In genomic region chr1:29249951-29250581, GRCh38 we compare ENCODE assay signal across 20 cellular contexts. TPM values are rescaled to one million over a fixed set of nuclear protein-coding genes. Genes with fewer than 3 reads are reported as not detected.
A peak's percentile ranks its signal among the peaks of the same experiment; 100 is the strongest.
DNase-seq lines count a peak whose midpoint lies in the region; ATAC-seq and TF ChIP-seq lines count a peak whose summit lies in the region.
"Had no signal": no experiment of that assay in that cellular context is flagged by ENCODE, and none has a peak within 500 bp of the region (broad histone marks: within the 10 kb centered on the region; RNA-seq: fewer than 3 reads in every experiment).

No MANE protein-coding gene starts in this region.

- H3K56ac ChIP-seq in IMR-90 (ENCODE audit: extremely low read depth, insufficient read depth, low read length): no peak overlapping the region

- H2AFZ ChIP-seq in IMR-90 (replicated peaks; ENCODE audit: low read length, poor library complexity) (no peak overlapping the region), mammary epithelial cell (ENCODE audit: low read depth, low read length) (no peak overlapping the region)

- H3K23ac ChIP-seq in IMR-90 (ENCODE audit: low read depth, low read length): no peak overlapping the region

- H3K14ac ChIP-seq in IMR-90 (replicated peaks; ENCODE audit: low read depth, low read length): no peak overlapping the region

- peak overlapping the region; percentile 78; the same call in 1 of the 2 replicates for H4K91ac ChIP-seq in IMR-90 (ENCODE audit: insufficient read depth, low read depth, low read length)

- no peak overlapping the region for H3K9ac ChIP-seq in IMR-90 (ENCODE audit: low read depth, low read length)
- H3K9ac ChIP-seq in mammary epithelial cell (ENCODE audit: insufficient read depth, low read length): no peak overlapping the region

- peak overlapping the region; percentile 30 for H2BK120ac ChIP-seq in IMR-90 (ENCODE audit: low read depth, low read length)

- H3K18ac ChIP-seq in IMR-90 (ENCODE audit: low read depth, low read length): no peak overlapping the region

- H2BK20ac ChIP-seq in IMR-90 (ENCODE audit: low read depth, low read length): peak overlapping the region; percentile 42; the same call in 1 of the 2 replicates

- H3K4me3 Mint-ChIP-seq in nephron: no peak overlapping the region
- H3K4me3 Mint-ChIP-seq: activated T-helper 1 cell treated with anti-CD3 and anti-CD28 coated beads, Interleukin-12 subunit alpha, Interleukin-12 subunit beta, Interleukin-2, Interleukin-4 antibody, amounts not matched to agents 30 ng/mL and 10 ng/mL and 1 ng/mL, durations not matched to agents 14 hours and 24 hours and 36 hours; CD4-positive, alpha-beta memory T cell; T-helper 2 cell treated with Interferon-gamma antibody and Interleukin-4, amounts not matched to agents 5 μg/mL and 100 μg/mL, for 36 hours had no signal

- H3K27ac ChIP-seq in IMR-90 (ENCODE audit: insufficient read depth, low read length) (no peak overlapping the region), mammary epithelial cell (ENCODE audit: insufficient read depth, low read depth, low read length) (peak overlapping the region; percentile 42), suprapubic skin (no peak overlapping the region)
- H3K27ac ChIP-seq: heart right ventricle, vagina had no signal

- H3K9me1 ChIP-seq in IMR-90 (ENCODE audit: insufficient read depth, low read length): peaks cover 7% of the 10 kb centered on the region

- BruUV-seq in IMR-90 (replicated peaks; lab: Mats Ljungman, UMichigan): no TSS peak
- BruUV-seq in mammary epithelial cell (replicated peaks; lab: Mats Ljungman, UMichigan): no TSS peak

- no peaks in the 10 kb centered on the region for H3K9me3 Mint-ChIP-seq in nephron
- H3K9me3 Mint-ChIP-seq: activated T-helper 1 cell treated with anti-CD3 and anti-CD28 coated beads, Interleukin-12 subunit alpha, Interleukin-12 subunit beta, Interleukin-2, Interleukin-4 antibody, amounts not matched to agents 30 ng/mL and 10 ng/mL and 1 ng/mL, durations not matched to agents 14 hours and 24 hours and 36 hours; CD4-positive, alpha-beta memory T cell; T-helper 2 cell treated with Interferon-gamma antibody and Interleukin-4, amounts not matched to agents 5 μg/mL and 100 μg/mL, for 36 hours had no signal

- H3K4ac ChIP-seq in IMR-90 (ENCODE audit: low read depth, low read length): no peak overlapping the region; the same call in 1 of the 2 replicates

- intact Hi-C loops in IMR-90 (cut with micrococcal nuclease) (loop anchor here (5.0 kb wide), 2 partner anchors 92 to 147 kb away; no protein-coding TSS in a partner anchor), mammary epithelial cell (cut with micrococcal nuclease) (no loop called here)

- no peak overlapping the region for H4K5ac ChIP-seq in IMR-90 (ENCODE audit: low read depth, low read length)

- TF ChIP-seq CTCF in IMR-90 (conservative IDR thresholded peaks at IDR 0.05; ENCODE audit: low read depth, low read length): no peak
- TF ChIP-seq CTCF in mammary epithelial cell (conservative IDR thresholded peaks at IDR 0.05 in 1 of 2, IDR thresholded peaks at IDR 0.05 in 1 of 2; ENCODE audit: extremely low read depth in 1 of 2, insufficient read depth in 1 of 2, low read depth in 1 of 2, low read length in 2 of 2): no peak
- TF ChIP-seq CTCF in nephron (IDR thresholded peaks at IDR 0.05; ENCODE audit: unreplicated experiment in 3 of 3): no peak
- TF ChIP-seq CTCF in suprapubic skin (IDR thresholded peaks at IDR 0.05): no peak

- peaks cover 12% of the 10 kb centered on the region for H3K27me3 Mint-ChIP-seq in nephron (ENCODE audit: low read depth)

- no peak for TF ChIP-seq RAD21 in IMR-90 (IDR thresholded peaks at IDR 0.05; ENCODE audit: low read length)

- POLR2A ChIA-PET in IMR-90 (lab: Charles Lee; ENCODE audit: unreplicated experiment): no interaction called here

- TF ChIP-seq EP300 in suprapubic skin (IDR thresholded peaks at IDR 0.05): no peak

- in situ Hi-C loops in IMR-90 (cut with MboI; ENCODE audit: low sequenced_read_pairs): loop anchor here (10.0 kb wide), 5 partner anchors 135 to 1135 kb away; no protein-coding TSS in a partner anchor
- in situ Hi-C loops in mammary epithelial cell (cut with MboI; ENCODE audit: low sequenced_read_pairs in 2 of 2): loop anchor here (25.0 kb wide), 4 partner anchors 212 to 1462 kb away; partner anchors contain the start of gene MATN1 (in 1 of the 2)

- no peak overlapping the region for H2AK9ac ChIP-seq in IMR-90 (replicated peaks; ENCODE audit: low read depth, low read length, poor library complexity)

- H3K27me3 ChIP-seq in IMR-90 (ENCODE audit: control insufficient read depth, insufficient read depth, low read length) (no peaks in the 10 kb centered on the region), mammary epithelial cell (ENCODE audit: insufficient read depth, low read length) (no peaks in the 10 kb centered on the region), suprapubic skin (no peaks in the 10 kb centered on the region)
- H3K27me3 ChIP-seq: heart right ventricle, vagina had no signal

- peaks cover 5% of the 10 kb centered on the region for H3K4me1 ChIP-seq in IMR-90 (ENCODE audit: control insufficient read depth, insufficient read depth, low read length)
- H3K4me1 ChIP-seq in mammary epithelial cell (ENCODE audit: insufficient read depth, low read length): peaks cover 23% of the 10 kb centered on the region
- no peaks in the 10 kb centered on the region for H3K4me1 ChIP-seq in suprapubic skin
- H3K4me1 ChIP-seq: heart right ventricle, vagina had no signal

- H2AK5ac ChIP-seq in IMR-90 (ENCODE audit: low read depth, low read length): peak overlapping the region; percentile 49; the same call in 1 of the 2 replicates

- no peaks in the 10 kb centered on the region for H3K9me3 ChIP-seq in IMR-90 (ENCODE audit: control insufficient read depth, insufficient read depth, low read length)
- H3K9me3 ChIP-seq in mammary epithelial cell (replicated peaks; ENCODE audit: insufficient read depth, low read length): no peaks in the 10 kb centered on the region
- H3K9me3 ChIP-seq in suprapubic skin: no peaks in the 10 kb centered on the region
- H3K9me3 ChIP-seq: heart right ventricle, vagina had no signal

- no peak for TF ChIP-seq POLR2A in IMR-90 (IDR thresholded peaks at IDR 0.05; ENCODE audit: low read depth, low read length)
- no peak for TF ChIP-seq POLR2A in suprapubic skin (IDR thresholded peaks at IDR 0.05)

- no CpG with 5 or more reads among the region's 2 CpGs for WGBS in IMR-90 (ENCODE audit: extremely low coverage in 2 of 2, insufficient read length in 1 of 2), 2 experiments
- WGBS in mammary epithelial cell (ENCODE audit: low coverage, missing lambda C conversion rate): 100% methylated on average over 1 of the region's 2 CpGs
- whole genome bisulfite sequencing in suprapubic skin: 100% methylated on average over 2 of the region's 2 CpGs

- no peak overlapping the region for H3K4me3 ChIP-seq in IMR-90 (ENCODE audit: insufficient read depth, low read depth, low read length)
- H3K4me3 ChIP-seq in mammary epithelial cell (replicated peaks in 1 of 3; ENCODE audit: insufficient read depth in 1 of 3, low read depth in 2 of 3, low read length in 3 of 3): no peak overlapping the region
- no peak overlapping the region for H3K4me3 ChIP-seq in suprapubic skin
- H3K4me3 ChIP-seq: heart right ventricle, vagina had no signal

- peaks cover 0 to 7% of the 10 kb centered on the region in 2 experiments; a peak in 1 of 4 replicates for H3K79me1 ChIP-seq in IMR-90 (ENCODE audit: low read depth in 1 of 2, low read length in 2 of 2)

- ATAC-seq in IMR-90 (ENCODE audit: low read depth) (no peak), HG03457 (IDR thresholded peaks at IDR 0.05; ENCODE audit: unreplicated experiment) (no peak), GM18520 (IDR thresholded peaks at IDR 0.05; ENCODE audit: unreplicated experiment) (no peak)
- ATAC-seq: heart right ventricle, SK-N-SH treated with all-trans-retinoic acid at 6 μM for 48 hours had no signal

- peaks cover 87% of the 10 kb centered on the region for H3K79me2 ChIP-seq in mammary epithelial cell (ENCODE audit: insufficient read depth, low read length)

- no peaks in the 10 kb centered on the region for H3K36me3 Mint-ChIP-seq in nephron (ENCODE audit: low read depth)
- H3K36me3 Mint-ChIP-seq: CD4-positive, alpha-beta memory T cell had no signal

- H2BK5ac ChIP-seq in IMR-90 (ENCODE audit: low read depth, low read length, poor library complexity, severe bottlenecking): no peak overlapping the region

- no peak for DNase-seq in IMR-90
- no peak for DNase-seq in mammary epithelial cell
- DNase-seq in inferior parietal cortex (ENCODE audit: extremely low spot score): no peak
- no peak for DNase-seq in suprapubic skin (ENCODE audit: low spot score in 2 of 2)
- DNase-seq: activated CD4-positive, alpha-beta T cell treated with anti-CD3 and anti-CD28 coated beads, Interleukin-2, amount 50 U/mL, for 1 hour; activated naive CD4-positive, alpha-beta T cell treated with anti-CD3 and anti-CD28 coated beads, Interleukin-2, amount 50 U/mL, for 16 hours; CD4-positive, alpha-beta memory T cell; central memory CD4-positive, alpha-beta T cell; GDM1; heart right ventricle; NCI-H1436 treated with DMSO at 0.1 percent for 48 hours; NCI-H524; WERI-Rb-1 had no signal

- dilution Hi-C loops in IMR-90 (cut with HindIII; ENCODE audit: low sequenced_read_pairs, unreplicated experiment): no loop called here
- dilution Hi-C loops in mammary epithelial cell (cut with HindIII; ENCODE audit: low sequenced_read_pairs): loop anchor here (10.0 to 25.0 kb wide), 2 partner anchors 105 to 462 kb away; no protein-coding TSS in a partner anchor

- H3K36me3 ChIP-seq in IMR-90 (ENCODE audit: control insufficient read depth, insufficient read depth, low read length) (no peaks in the 10 kb centered on the region), mammary epithelial cell (ENCODE audit: insufficient read depth, low read length) (no peaks in the 10 kb centered on the region), suprapubic skin (no peaks in the 10 kb centered on the region)
- H3K36me3 ChIP-seq: heart right ventricle, vagina, WERI-Rb-1 had no signal

- H3K4me1 Mint-ChIP-seq in nephron: peaks cover 21% of the 10 kb centered on the region
- H3K4me1 Mint-ChIP-seq: CD4-positive, alpha-beta memory T cell had no signal

- H2BK15ac ChIP-seq in IMR-90 (ENCODE audit: low read depth, low read length): peak overlapping the region; percentile 52; the same call in 1 of the 3 replicates

- H4K20me1 ChIP-seq in IMR-90 (ENCODE audit: insufficient read depth, low read length): no peaks in the 10 kb centered on the region
- no peaks in the 10 kb centered on the region for H4K20me1 ChIP-seq in mammary epithelial cell (ENCODE audit: insufficient read depth, low read length)

- no peak overlapping the region; a peak in 1 of 4 replicates for H4K8ac ChIP-seq in IMR-90 (ENCODE audit: low read depth in 2 of 2, low read length in 2 of 2)

- H3K4me2 ChIP-seq in IMR-90 (ENCODE audit: low read depth, low read length) (no peak overlapping the region), mammary epithelial cell (ENCODE audit: insufficient read depth, low read depth, low read length) (peak overlapping the region; percentile 47)

- CTCF ChIA-PET in IMR-90 (lab: Yijun Ruan, JAX) (no interaction called here), mammary epithelial cell (lab: Charles Lee; ENCODE audit: low non-redundant PET) (no interaction called here)

- peak overlapping the region; percentile 24 to 89 (median 26) for H3K27ac Mint-ChIP-seq in nephron
- H3K27ac Mint-ChIP-seq: activated T-helper 1 cell treated with anti-CD3 and anti-CD28 coated beads, Interleukin-12 subunit alpha, Interleukin-12 subunit beta, Interleukin-2, Interleukin-4 antibody, amounts not matched to agents 30 ng/mL and 10 ng/mL and 1 ng/mL, durations not matched to agents 14 hours and 24 hours and 36 hours; CD4-positive, alpha-beta memory T cell; T-helper 2 cell treated with Interferon-gamma antibody and Interleukin-4, amounts not matched to agents 5 μg/mL and 100 μg/mL, for 36 hours had no signal

RNA-seq across cellular contexts. Expression of gene PTPRU, which starts 13.7 kb away (rescaled TPM):
- total RNA-seq in IMR-90 (2012; rRNA removed): 5.0 and 7.0 TPM in 2 replicates
- 10.7 and 10.8 TPM in 2 replicates for polyA plus RNA-seq in IMR-90 (2012; rRNA removed)
- polyA plus RNA-seq in IMR-90 (2012; cell fraction: cytosol; rRNA removed): 12.3 and 16.6 TPM in 2 replicates
- polyA plus RNA-seq in IMR-90 (2012; cell fraction: nucleus; rRNA removed; ENCODE audit: low replicate concordance): 18.5 and 56.4 TPM in 2 replicates
- 10 to 100 TPM; 38.9 to 46.3 TPM for total RNA-seq in mammary epithelial cell
- polyA plus RNA-seq in mammary epithelial cell: 29.4 TPM
- 53.0 TPM for polyA minus RNA-seq in mammary epithelial cell
- total RNA-seq in suprapubic skin: 10 to 100 TPM; 15.0 to 46.7 (median 29.0) TPM
- polyA plus RNA-seq: CD4-positive, alpha-beta memory T cell had no signal

RNA-seq across cellular contexts. Expression of gene MECR, which starts 19.3 kb away (rescaled TPM):
- total RNA-seq in IMR-90 (2012; rRNA removed): 19.2 and 20.3 TPM in 2 replicates
- polyA plus RNA-seq in IMR-90 (2012; rRNA removed): 24.8 and 38.1 TPM in 2 replicates
- polyA plus RNA-seq in IMR-90 (2012; cell fraction: cytosol; rRNA removed): 15.9 and 19.6 TPM in 2 replicates
- 25.0 and 29.9 TPM in 2 replicates for polyA plus RNA-seq in IMR-90 (2012; cell fraction: nucleus; rRNA removed; ENCODE audit: low replicate concordance)
- 10 to 100 TPM; 28.7 to 35.4 TPM for total RNA-seq in mammary epithelial cell
- polyA plus RNA-seq in mammary epithelial cell: 31.3 TPM
- 41.2 TPM for polyA minus RNA-seq in mammary epithelial cell
- 10 to 100 TPM; 23.1 to 39.3 (median 33.6) TPM for total RNA-seq in suprapubic skin
